Comparison of ENCODE assay signal across 18 cellular contexts in the genomic region with DNA sequence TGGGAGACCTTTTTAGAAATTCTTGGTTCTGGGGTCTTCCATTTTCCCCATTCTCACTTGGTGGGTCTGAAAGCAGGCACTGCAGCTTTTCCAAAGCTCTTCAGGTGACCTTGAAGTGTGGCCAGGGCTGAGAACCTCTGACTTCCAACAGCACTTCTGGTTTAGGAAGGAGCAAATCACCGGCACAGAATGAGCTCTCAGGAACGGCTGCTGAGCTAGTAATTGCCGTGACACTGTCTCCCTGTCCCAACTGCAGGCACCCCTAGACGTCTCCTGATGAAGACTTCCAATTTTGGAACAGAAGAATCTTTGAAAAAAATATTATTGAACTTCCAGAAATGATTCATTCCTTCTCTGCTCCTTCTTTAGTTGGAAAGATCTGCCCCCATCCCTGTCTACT. TPM values are rescaled to one million over a fixed set of nuclear protein-coding genes. Genes with fewer than 3 reads are reported as not detected.
A peak's percentile ranks its signal among the peaks of the same experiment; 100 is the strongest.
DNase-seq lines count a peak whose midpoint lies in the region; ATAC-seq, FAIRE-seq and TF ChIP-seq lines count a peak whose summit lies in the region.
"Had no signal": no experiment of that assay in that cellular context is flagged by ENCODE, and none has a peak within 500 bp of the region (broad histone marks: within the 10 kb centered on the region; RNA-seq: fewer than 3 reads in every experiment).

No MANE protein-coding gene starts in this region.

- no peaks in the 10 kb centered on the region for H3K79me2 ChIP-seq in HepG2 (ENCODE audit: insufficient read depth, low read length)
- peaks cover 100% of the 10 kb centered on the region for H3K79me2 ChIP-seq in SU-DHL-6 (ENCODE audit: insufficient read depth, low read length)

- ATAC-seq in right lobe of liver: peak; percentile 37 to 63 (median 50)
- no peak for ATAC-seq in HepG2
- ATAC-seq in HG02943 (IDR thresholded peaks at IDR 0.05; ENCODE audit: low read depth, unreplicated experiment): peak; percentile 19
- ATAC-seq in thoracic aorta (ENCODE audit: insufficient number of reproducible peaks, low FRiP score, low read depth): no peak
- ATAC-seq in GM18873 (IDR thresholded peaks at IDR 0.05; ENCODE audit: low FRiP score, unreplicated experiment): no peak
- ATAC-seq in activated T-cell treated with anti-CD3 and anti-CD28 coated beads, Interleukin-2, amount 50 U/mL, for 72 hours (replicated peaks in 1 of 2): no peak

- no TSS peak for BruUV-seq in HepG2 (replicated peaks; lab: Mats Ljungman, UMichigan)

- H3K9me2 ChIP-seq in SU-DHL-6 (replicated peaks; ENCODE audit: insufficient read depth, low read length): no peaks in the 10 kb centered on the region

- H3K9me3 Mint-ChIP-seq in activated T-cell treated with anti-CD3 and anti-CD28 coated beads, Interleukin-2, amount 50 U/mL, for 72 hours: no peaks in the 10 kb centered on the region

- TF ChIP-seq EP300 in HepG2 (IDR thresholded peaks at IDR 0.05; ENCODE audit: low read depth in 2 of 2, low read length in 2 of 2) (no peak), HepG2 (CRISPR knock-in tag; IDR thresholded peaks at IDR 0.05; ENCODE audit: borderline replicate concordance) (no peak)

- no peak for FAIRE-seq in HepG2 (lab: Jason Lieb, UNC)

- in situ Hi-C loops in HepG2 (cut with HindIII; ENCODE audit: extremely low pct_ligation_motif_present, low pct_unique_long_range_greater_than_20kb): loop anchor here (5.0 kb wide), 1 partner anchor 148 kb away; no protein-coding TSS in a partner anchor

- H3K27me3 ChIP-seq in right lobe of liver: no peaks in the 10 kb centered on the region
- H3K27me3 ChIP-seq in HepG2 (ENCODE audit: control insufficient read depth in 1 of 2, insufficient read depth in 2 of 2, low read length in 2 of 2): peaks cover 2 to 8% of the 10 kb centered on the region in 2 experiments; a peak in 1 of 5 replicates
- no peaks in the 10 kb centered on the region for H3K27me3 ChIP-seq in SU-DHL-6 (ENCODE audit: low read length)
- no peaks in the 10 kb centered on the region for H3K27me3 ChIP-seq in thoracic aorta (replicated peaks; ENCODE audit: insufficient read depth)

- H3K27ac Mint-ChIP-seq in activated T-cell treated with anti-CD3 and anti-CD28 coated beads, Interleukin-2, amount 50 U/mL, for 72 hours: no peak overlapping the region
- H3K27ac Mint-ChIP-seq: brain had no signal

- TF ChIP-seq CTCF in right lobe of liver (IDR thresholded peaks at IDR 0.05) (no peak), HepG2 (CRISPR knock-in tag; IDR thresholded peaks at IDR 0.05) (no peak), SU-DHL-6 (IDR thresholded peaks at IDR 0.05; ENCODE audit: insufficient read depth, low read length, poor library complexity, severe bottlenecking) (no peak), thoracic aorta (IDR thresholded peaks at IDR 0.05) (no peak)

- no peaks in the 10 kb centered on the region for H3K36me3 Mint-ChIP-seq in activated T-cell treated with anti-CD3 and anti-CD28 coated beads, Interleukin-2, amount 50 U/mL, for 72 hours (ENCODE audit: insufficient read depth in 2 of 2)
- H3K36me3 Mint-ChIP-seq: brain had no signal

- TF ChIP-seq RAD21 in HepG2 (CRISPR knock-in tag; IDR thresholded peaks at IDR 0.05): no peak

- 23% methylated on average over 4 of the region's 4 CpGs for WGBS in right lobe of liver (ENCODE audit: insufficient coverage, low coverage, low lambda C conversion rate, missing lambda C conversion rate)
- 19% methylated on average over 4 of the region's 4 CpGs for WGBS in HepG2 (ENCODE audit: low lambda C conversion rate)

- H3K4me1 Mint-ChIP-seq in activated T-cell treated with anti-CD3 and anti-CD28 coated beads, Interleukin-2, amount 50 U/mL, for 72 hours (ENCODE audit: low read depth): peaks cover 28% of the 10 kb centered on the region
- H3K4me1 Mint-ChIP-seq: brain had no signal

- H3K9ac ChIP-seq in HepG2 (ENCODE audit: insufficient read depth, low read depth, low read length): no peak overlapping the region
- H3K9ac ChIP-seq in SU-DHL-6 (ENCODE audit: low read length): peak overlapping the region; percentile 19; the same call in 1 of the 2 replicates

- no peaks in the 10 kb centered on the region for H4K20me1 ChIP-seq in HepG2 (ENCODE audit: insufficient read depth, low read length)
- no peaks in the 10 kb centered on the region for H4K20me1 ChIP-seq in SU-DHL-6 (ENCODE audit: low read depth, low read length)

- H3K9me3 ChIP-seq in right lobe of liver (no peaks in the 10 kb centered on the region), HepG2 (ENCODE audit: low read length) (no peaks in the 10 kb centered on the region), SU-DHL-6 (ENCODE audit: insufficient read depth, low read length) (no peaks in the 10 kb centered on the region), thoracic aorta (no peaks in the 10 kb centered on the region)

- H3K27ac ChIP-seq in right lobe of liver (no peak overlapping the region), HepG2 (ENCODE audit: extremely low read length, insufficient read depth, low read length) (no peak overlapping the region), SU-DHL-6 (ENCODE audit: low read depth, low read length) (peak overlapping the region; percentile 62), thoracic aorta (no peak overlapping the region)

- no peaks in the 10 kb centered on the region for H3K36me3 ChIP-seq in right lobe of liver
- H3K36me3 ChIP-seq in HepG2 (replicated peaks in 1 of 2; ENCODE audit: control insufficient read depth in 1 of 2, insufficient read depth in 2 of 2, low read length in 2 of 2): no peaks in the 10 kb centered on the region
- peaks cover 19% of the 10 kb centered on the region for H3K36me3 ChIP-seq in SU-DHL-6 (ENCODE audit: low read length)
- H3K36me3 ChIP-seq in thoracic aorta: no peaks in the 10 kb centered on the region

- H3K4me3 ChIP-seq in right lobe of liver: no peak overlapping the region
- H3K4me3 ChIP-seq in HepG2 (replicated peaks in 1 of 3; ENCODE audit: insufficient read depth in 1 of 3, low read depth in 2 of 3, low read length in 3 of 3): no peak overlapping the region
- H3K4me3 ChIP-seq in SU-DHL-6 (ENCODE audit: insufficient read depth, low read length, poor library complexity, severe bottlenecking): no peak overlapping the region
- peak overlapping the region; percentile 49 for H3K4me3 ChIP-seq in thoracic aorta
- H3K4me3 ChIP-seq: lung had no signal

- H3K4me1 ChIP-seq in right lobe of liver (peaks cover 0 to 3% (median 0%) of the 10 kb centered on the region in 4 donors), HepG2 (ENCODE audit: insufficient read depth, low read length) (no peaks in the 10 kb centered on the region), thoracic aorta (ENCODE audit: control insufficient read depth in 1 of 2, low read depth in 2 of 2) (no peaks in the 10 kb centered on the region)

- H3K4me3 Mint-ChIP-seq in activated T-cell treated with anti-CD3 and anti-CD28 coated beads, Interleukin-2, amount 50 U/mL, for 72 hours: no peak overlapping the region
- H3K4me3 Mint-ChIP-seq: brain had no signal

- TF ChIP-seq POLR2A in right lobe of liver (IDR thresholded peaks at IDR 0.05) (no peak), HepG2 (IDR thresholded peaks at IDR 0.05; ENCODE audit: insufficient read depth in 1 of 2, low read depth in 2 of 2, low read length in 2 of 2) (no peak)

- CTCF ChIA-PET in HepG2 (lab: Yijun Ruan, JAX; ENCODE audit: low intra/inter-chr PET ratio, low total read pairs): no interaction called here

- POLR2A ChIA-PET in HepG2 (lab: Yijun Ruan, JAX): no interaction called here

- H2AFZ ChIP-seq in HepG2 (ENCODE audit: low read length): no peak overlapping the region
- H2AFZ ChIP-seq in SU-DHL-6 (ENCODE audit: low read depth, low read length, severe bottlenecking): no peak overlapping the region

- H3F3A ChIP-seq in SU-DHL-6 (ENCODE audit: insufficient read depth): peaks cover 23% of the 10 kb centered on the region

- no peaks in the 10 kb centered on the region for H3K27me3 Mint-ChIP-seq in activated T-cell treated with anti-CD3 and anti-CD28 coated beads, Interleukin-2, amount 50 U/mL, for 72 hours (ENCODE audit: low read depth)

- DNase-seq in right lobe of liver: no peak
- no peak for DNase-seq in HepG2 (ENCODE audit: low spot score)
- no peak for DNase-seq in thoracic aorta (ENCODE audit: low spot score)
- no peak for DNase-seq in GM19238 (ENCODE audit: insufficient read length, low spot score)
- DNase-seq in activated T-cell treated with anti-CD3 and anti-CD28 coated beads, Interleukin-2, amount 50 U/mL, for 72 hours: no peak
- DNase-seq: DMS79 treated with DMSO at 0.1 percent for 48 hours; hypothalamus; NCI-H446 treated with DMSO at 0.1 percent for 48 hours; SHP77; stimulated activated CD4-positive, alpha-beta T cell treated with anti-CD3 and anti-CD28 coated beads, Interleukin-12 subunit alpha, Interleukin-12 subunit beta, amount 100 ng/mL, for 4 hours; stimulated activated CD8-positive, alpha-beta memory T cell treated with anti-CD3 and anti-CD28 coated beads, Interleukin-4, amount 100 ng/mL, for 48 hours had no signal

- H3K4me2 ChIP-seq in HepG2 (ENCODE audit: low read depth, low read length): no peak overlapping the region
- H3K4me2 ChIP-seq in SU-DHL-6 (ENCODE audit: low read depth, low read length, poor library complexity, severe bottlenecking): peak overlapping the region; percentile 57

- intact Hi-C loops in right lobe of liver (cut with DNase I) (loop anchor here (10.0 kb wide), 1 partner anchor 145 kb away; no protein-coding TSS in a partner anchor), HepG2 (cut with micrococcal nuclease; ENCODE audit: unreplicated experiment) (no loop called here)

RNA-seq across cellular contexts. Expression of a gene that starts 31.3 kb away (rescaled TPM):
- total RNA-seq in right lobe of liver (1 to 10 TPM in 4 of 6 experiments, under 1 TPM in 2; 0.74 to 8.4 (median 3.3) TPM), HepG2 (2016; rRNA removed; fragmentation: Illumina TruSeq; extraction: Trizol) (not detected in 2 replicates), thoracic aorta (1 to 10 TPM; 3.2 to 7.8 TPM)
- total RNA-seq in HepG2 (2016; cell fraction: cytosol; rRNA removed; fragmentation: Illumina TruSeq; extraction: Trizol; ENCODE audit: low read depth): not detected in 2 replicates
- total RNA-seq in HepG2 (2016; cell fraction: insoluble cytoplasmic fraction; rRNA removed; fragmentation: Illumina TruSeq; extraction: Trizol): not detected in 2 replicates
- not detected in 2 replicates for total RNA-seq in HepG2 (2016; cell fraction: membrane; rRNA removed; fragmentation: Illumina TruSeq; extraction: Trizol)
- not detected in 2 replicates for total RNA-seq in HepG2 (2016; cell fraction: nucleus; rRNA removed; fragmentation: Illumina TruSeq; extraction: Trizol)
- polyA plus RNA-seq in HepG2 (2011; rRNA removed): not detected in 2 replicates
- not detected in 2 replicates for polyA plus RNA-seq in HepG2 (2011; cell fraction: cytosol; rRNA removed)
- 0.02 TPM in 1 of 2 replicates, not detected in the other for polyA plus RNA-seq in HepG2 (2011; cell fraction: nucleus; rRNA removed)
- polyA plus RNA-seq in HepG2 (2012): not detected in 2 replicates
- not detected in 2 replicates for polyA plus RNA-seq in HepG2 (2016; cell fraction: cytosol; fragmentation: Illumina TruSeq; extraction: Trizol; ENCODE audit: low read depth)
- not detected in 2 replicates for polyA plus RNA-seq in HepG2 (2016; cell fraction: insoluble cytoplasmic fraction; fragmentation: Illumina TruSeq; extraction: Trizol; ENCODE audit: low read depth)
- polyA plus RNA-seq in HepG2 (2016; cell fraction: membrane; fragmentation: Illumina TruSeq; extraction: Trizol; ENCODE audit: low read depth): not detected in 2 replicates
- not detected in 2 replicates for polyA plus RNA-seq in HepG2 (2016; cell fraction: nucleus; fragmentation: Illumina TruSeq; extraction: Trizol; ENCODE audit: insufficient read depth, low read depth)
- polyA minus RNA-seq in HepG2 (2011; rRNA and poly(A)+ RNA removed; ENCODE audit: low replicate concordance): 0.07 TPM in 1 of 2 replicates, not detected in the other
- not detected in 2 replicates for polyA minus RNA-seq in HepG2 (2011; cell fraction: cytosol; rRNA and poly(A)+ RNA removed)
- polyA minus RNA-seq in HepG2 (2011; cell fraction: nucleus; rRNA and poly(A)+ RNA removed): not detected in 2 replicates
- total RNA-seq in activated T-cell treated with anti-CD3 and anti-CD28 coated beads, Interleukin-2, amount 50 U/mL, for 72 hours: 10 to 100 TPM; 60.2 to 62.9 TPM
- total RNA-seq: epithelial cell of proximal tubule, LHCN-M2 had no signal

Comparison
In these comparisons a context has a peak if more than half of its experiments do, and no peak if none do; other contexts are left out.
1. ATAC-seq: peak in right lobe of liver (4 of 4) and HG02943 (single experiment); none in HepG2 (single experiment), thoracic aorta (single experiment), GM18873 (single experiment) and activated T-cell treated with anti-CD3 and anti-CD28 coated beads, Interleukin-2, amount 50 U/mL, for 72 hours (0 of 2).
2. RNA of a gene that starts 31.3 kb away (total RNA-seq): 60.2 to 62.9 TPM in activated T-cell treated with anti-CD3 and anti-CD28 coated beads, Interleukin-2, amount 50 U/mL, for 72 hours; 3.2 to 7.8 TPM in thoracic aorta, 0.74 to 8.4 TPM in right lobe of liver and not detected in HepG2; every median in the first group is over 4 times any median in the second.